Comparison of ENCODE assay signal across 1 cellular context in the genomic region with DNA sequence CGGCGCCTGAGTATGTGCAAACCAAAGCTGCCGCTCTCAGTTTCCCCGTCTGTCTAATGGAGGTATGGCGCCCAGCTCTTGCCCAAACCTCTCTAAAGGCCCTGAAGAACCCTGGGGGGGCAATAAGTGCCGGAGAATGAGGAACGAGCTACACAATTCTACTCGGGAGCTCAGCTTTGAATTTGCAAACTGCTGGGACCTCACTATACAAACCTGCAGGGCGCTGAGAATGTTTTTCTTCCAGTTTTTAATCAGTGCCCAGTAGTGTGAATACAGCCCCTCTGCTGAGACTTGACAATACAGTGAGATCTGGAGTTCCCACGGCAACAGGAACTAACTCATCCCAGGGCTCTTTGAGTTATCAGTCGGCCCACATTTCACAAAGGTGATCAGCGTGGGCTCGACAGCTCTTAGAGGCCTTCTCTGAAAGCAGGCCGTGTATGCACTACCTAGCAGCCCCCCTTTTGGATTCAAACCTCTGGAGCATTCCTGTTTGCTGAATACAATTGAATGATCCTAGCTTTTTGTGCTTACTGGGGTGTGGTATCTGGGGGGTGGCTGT.
A peak's percentile ranks its signal among the peaks of the same experiment; 100 is the strongest.
TF ChIP-seq lines count a peak whose summit lies in the region.

No MANE protein-coding gene starts in this region.

TF ChIP-seq in K562, 482 proteins besides CTCF, POLR2A, EP300 and RAD21 (continued from another document):
- TF ChIP-seq ZBTB5 (IDR thresholded peaks at IDR 0.05) (no peak), ZNF12 (CRISPR knock-in tag; IDR thresholded peaks at IDR 0.05) (no peak), TFAM (CRISPR knock-in tag; conservative IDR thresholded peaks at IDR 0.05) (no peak), MAFF (IDR thresholded peaks at IDR 0.05; ENCODE audit: low read length) (no peak), HNRNPLL (IDR thresholded peaks at IDR 0.05; ENCODE audit: low read depth, low read length, poor library complexity, severe bottlenecking) (no peak), RFX1 (IDR thresholded peaks at IDR 0.05) (peak; percentile 92), YBX1 (IDR thresholded peaks at IDR 0.05) (no peak), RBM34 (IDR thresholded peaks at IDR 0.05; ENCODE audit: borderline replicate concordance, insufficient read depth, low read length) (no peak), RBM17 (IDR thresholded peaks at IDR 0.05; ENCODE audit: borderline replicate concordance, low read depth, low read length) (no peak), BCOR (IDR thresholded peaks at IDR 0.05) (no peak), POLR2AphosphoS2 (IDR thresholded peaks at IDR 0.05; ENCODE audit: low read length) (no peak), SMARCA4 (IDR thresholded peaks at IDR 0.05) (peak; percentile 49; the same call in 1 of the 2 replicates), PRMT5 (CRISPR knock-in tag; IDR thresholded peaks at IDR 0.05) (no peak), YY1 (IDR thresholded peaks at IDR 0.05; ENCODE audit: borderline replicate concordance in 1 of 3, control insufficient read depth in 1 of 3, extremely low read depth in 1 of 3, insufficient read depth in 3 of 3, insufficient read length in 1 of 3, insufficient replicate concordance in 2 of 3, low read depth in 1 of 3, low read length in 2 of 3) (no peak), TCF3 (CRISPR knock-in tag; IDR thresholded peaks at IDR 0.05) (peak; percentile 80)
- TF ChIP-seq, protein P1, sequence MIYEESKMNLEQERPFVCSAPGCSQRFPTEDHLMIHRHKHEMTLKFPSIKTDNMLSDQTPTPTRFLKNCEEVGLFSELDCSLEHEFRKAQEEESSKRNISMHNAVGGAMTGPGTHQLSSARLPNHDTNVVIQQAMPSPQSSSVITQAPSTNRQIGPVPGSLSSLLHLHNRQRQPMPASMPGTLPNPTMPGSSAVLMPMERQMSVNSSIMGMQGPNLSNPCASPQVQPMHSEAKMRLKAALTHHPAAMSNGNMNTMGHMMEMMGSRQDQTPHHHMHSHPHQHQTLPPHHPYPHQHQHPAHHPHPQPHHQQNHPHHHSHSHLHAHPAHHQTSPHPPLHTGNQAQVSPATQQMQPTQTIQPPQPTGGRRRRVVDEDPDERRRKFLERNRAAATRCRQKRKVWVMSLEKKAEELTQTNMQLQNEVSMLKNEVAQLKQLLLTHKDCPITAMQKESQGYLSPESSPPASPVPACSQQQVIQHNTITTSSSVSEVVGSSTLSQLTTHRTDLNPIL (CRISPR knock-in tag; IDR thresholded peaks at IDR 0.05): no peak
TF ChIP-seq in K562: peak in this region for 38.
